1 cellular context compared by ENCODE assay signal in genomic region chr10:782751-783648, GRCh38.
TF ChIP-seq lines count a peak whose summit lies in the region.

No MANE protein-coding gene starts in this region.

TF ChIP-seq in HepG2, 621 proteins besides CTCF, POLR2A, EP300 and RAD21 (continued from another document):
- TF ChIP-seq, protein P1, sequence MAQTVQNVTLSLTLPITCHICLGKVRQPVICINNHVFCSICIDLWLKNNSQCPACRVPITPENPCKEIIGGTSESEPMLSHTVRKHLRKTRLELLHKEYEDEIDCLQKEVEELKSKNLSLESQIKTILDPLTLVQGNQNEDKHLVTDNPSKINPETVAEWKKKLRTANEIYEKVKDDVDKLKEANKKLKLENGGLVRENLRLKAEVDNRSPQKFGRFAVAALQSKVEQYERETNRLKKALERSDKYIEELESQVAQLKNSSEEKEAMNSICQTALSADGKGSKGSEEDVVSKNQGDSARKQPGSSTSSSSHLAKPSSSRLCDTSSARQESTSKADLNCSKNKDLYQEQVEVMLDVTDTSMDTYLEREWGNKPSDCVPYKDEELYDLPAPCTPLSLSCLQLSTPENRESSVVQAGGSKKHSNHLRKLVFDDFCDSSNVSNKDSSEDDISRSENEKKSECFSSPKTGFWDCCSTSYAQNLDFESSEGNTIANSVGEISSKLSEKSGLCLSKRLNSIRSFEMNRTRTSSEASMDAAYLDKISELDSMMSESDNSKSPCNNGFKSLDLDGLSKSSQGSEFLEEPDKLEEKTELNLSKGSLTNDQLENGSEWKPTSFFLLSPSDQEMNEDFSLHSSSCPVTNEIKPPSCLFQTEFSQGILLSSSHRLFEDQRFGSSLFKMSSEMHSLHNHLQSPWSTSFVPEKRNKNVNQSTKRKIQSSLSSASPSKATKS (CRISPR knock-in tag; IDR thresholded peaks at IDR 0.05): no peak
